7 cellular contexts compared by ENCODE assay signal in the genomic region with DNA sequence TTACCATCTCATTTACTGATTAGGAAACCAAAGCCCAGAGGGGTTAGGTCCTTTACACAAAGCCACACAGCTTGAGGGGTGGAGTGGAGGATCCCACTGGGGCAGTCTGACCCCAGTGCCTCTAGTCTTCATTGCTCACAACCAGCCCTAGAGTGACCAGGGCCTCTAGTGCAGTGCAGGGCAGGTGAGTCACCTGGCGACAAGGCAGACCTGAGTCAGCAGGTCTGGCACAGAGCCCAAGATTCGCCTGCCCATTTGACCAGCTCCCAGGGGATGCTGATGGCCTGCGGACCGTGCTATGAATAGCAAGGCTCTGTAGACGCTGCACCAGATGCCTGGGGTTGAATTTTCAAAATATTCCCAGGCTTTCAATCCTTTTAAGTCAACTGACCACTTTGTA. TPM values are rescaled to one million over a fixed set of nuclear protein-coding genes. Genes with fewer than 3 reads are reported as not detected.
DNase-seq lines count a peak whose midpoint lies in the region.
"Had no signal": no experiment of that assay in that cellular context is flagged by ENCODE, and none has a peak within 500 bp of the region (broad histone marks: within the 10 kb centered on the region; RNA-seq: fewer than 3 reads in every experiment).

No MANE protein-coding gene starts in this region.

- DNase-seq in Daoy (ENCODE audit: low read depth), result peak; percentile 53
- DNase-seq in NCI-H774 (lab: John Stamatoyannopoulos, UW), result peak; percentile 39
- peak; percentile 80 for DNase-seq in islet precursor cell
- no peak for DNase-seq in hypothalamus (lab: John Stamatoyannopoulos, UW)
- DNase-seq in stimulated activated CD4-positive, alpha-beta T cell treated with anti-CD3 and anti-CD28 coated beads, Interleukin-1b, Interleukin-23, amount 100 ng/mL, for 48 hours, result no peak
- no peak for DNase-seq in anterior cingulate cortex (lab: John Stamatoyannopoulos, UW)
- DNase-seq: NCI-H1105 had no signal

RNA-seq across cellular contexts. Expression of a gene that starts 29.9 kb away (rescaled TPM):
- total RNA-seq in Daoy (2014; rRNA removed; shearing (Covaris generic)), result 0.29 TPM in 1 of 2 replicates, not detected in the other

RNA-seq across cellular contexts. Expression of a gene that starts 48.0 kb away (rescaled TPM):
- 4.9 and 5.4 TPM in 2 replicates for total RNA-seq in Daoy (2014; rRNA removed; shearing (Covaris generic))

RNA-seq across cellular contexts. Expression of a gene that starts 48.0 kb away (rescaled TPM):
- 2.3 and 2.5 TPM in 2 replicates for total RNA-seq in Daoy (2014; rRNA removed; shearing (Covaris generic))

RNA-seq across cellular contexts. Expression of a gene that starts 54.7 kb away (rescaled TPM):
- total RNA-seq in Daoy (2014; rRNA removed; shearing (Covaris generic)), result 1.7 TPM in 1 of 2 replicates, not detected in the other

Comparison
In these comparisons a context has a peak if more than half of its experiments do, and no peak if none do; other contexts are left out.
1. DNase-seq: peak in Daoy (single experiment), NCI-H774 (single experiment) and islet precursor cell (single experiment); none in hypothalamus (0 of 51), stimulated activated CD4-positive, alpha-beta T cell treated with anti-CD3 and anti-CD28 coated beads, Interleukin-1b, Interleukin-23, amount 100 ng/mL, for 48 hours (single experiment) and anterior cingulate cortex (0 of 58).